In genomic region chr14:74649167-74649566, GRCh38 we compare ENCODE assay signal across 1 cellular context.
A peak's percentile ranks its signal among the peaks of the same experiment; 100 is the strongest.
TF ChIP-seq lines count a peak whose summit lies in the region.

No MANE protein-coding gene starts in this region.

TF ChIP-seq in K562, 482 proteins besides CTCF, POLR2A, EP300 and RAD21:
- TF ChIP-seq NONO (IDR thresholded peaks at IDR 0.05; ENCODE audit: low read depth in 2 of 2, low read length in 1 of 2) (0 out of 4 replicates have a peak, but pooled peaks of 1 of the 2 experiments have one; percentile 35), PML (IDR thresholded peaks at IDR 0.05; ENCODE audit: low read length) (no peak), CHCHD3 (CRISPR knock-in tag; IDR thresholded peaks at IDR 0.05) (no peak), NFIC (IDR thresholded peaks at IDR 0.05) (peak; percentile 43), ZNF316 (IDR thresholded peaks at IDR 0.05) (peak; percentile 75), SMC3 (conservative IDR thresholded peaks at IDR 0.05; ENCODE audit: insufficient read depth, low read depth, low read length) (no peak), LARP7 (IDR thresholded peaks at IDR 0.05) (no peak), CBFA2T3 (IDR thresholded peaks at IDR 0.05) (peak; percentile 85), MTA2 (IDR thresholded peaks at IDR 0.05; ENCODE audit: low read depth) (0 out of 2 replicates have a peak, but pooled peaks have one; percentile 13), PRDM10 (IDR thresholded peaks at IDR 0.05; ENCODE audit: partially characterized antibody) (peak; percentile 95), KLF16 (IDR thresholded peaks at IDR 0.05) (no peak; the same call in 1 of the 2 replicates), NCOR1 (IDR thresholded peaks at IDR 0.05) (peak; percentile 67), TAL1 (IDR thresholded peaks at IDR 0.05) (peak; percentile 56; the same call in 1 of the 2 replicates), ATF7 (IDR thresholded peaks at IDR 0.05) (0 out of 2 replicates have a peak, but pooled peaks have one; percentile 22), STAT5A (IDR thresholded peaks at IDR 0.05; ENCODE audit: borderline replicate concordance, low read length) (0 out of 2 replicates have a peak, but pooled peaks have one; percentile 30), TRIM24 (IDR thresholded peaks at IDR 0.05) (peak; percentile 65 to 67), POLR2AphosphoS5 (IDR thresholded peaks at IDR 0.05; ENCODE audit: control insufficient read depth, insufficient read depth, low read depth, low read length) (peak; percentile 52; the same call in 1 of the 2 replicates), ARID1B (IDR thresholded peaks at IDR 0.05) (peak; percentile 62), FOXA3 (CRISPR knock-in tag; conservative IDR thresholded peaks at IDR 0.05 in 1 of 2, IDR thresholded peaks at IDR 0.05 in 1 of 2) (no peak), MAX (CRISPR knock-in tag; IDR thresholded peaks at IDR 0.05) (peak; percentile 57), TCF3 (CRISPR knock-in tag; IDR thresholded peaks at IDR 0.05) (peak; percentile 86), TFAP4 (CRISPR knock-in tag; IDR thresholded peaks at IDR 0.05; ENCODE audit: borderline replicate concordance) (0 out of 2 replicates have a peak, but pooled peaks have one; percentile 15), CBFA2T2 (conservative IDR thresholded peaks at IDR 0.05) (peak; percentile 75), SRSF3 (IDR thresholded peaks at IDR 0.05; ENCODE audit: insufficient read depth, low read length) (no peak), SMAD4 (CRISPR knock-in tag; conservative IDR thresholded peaks at IDR 0.05) (peak; percentile 85), TEAD4 (IDR thresholded peaks at IDR 0.05; ENCODE audit: low read length) (peak; percentile 48; the same call in 1 of the 2 replicates), TEAD4 (CRISPR knock-in tag; IDR thresholded peaks at IDR 0.05; ENCODE audit: borderline replicate concordance) (no peak)
